20 cellular contexts compared by ENCODE assay signal in genomic region chr2:173684896-173685485, GRCh38.
"Had no signal": no experiment of that assay in that cellular context is flagged by ENCODE, and none has a peak within 500 bp of the region (broad histone marks: within the 10 kb centered on the region; RNA-seq: fewer than 3 reads in every experiment).

No MANE protein-coding gene starts in this region.

- H3K4me3 Mint-ChIP-seq: activated T-cell treated with anti-CD3 and anti-CD28 coated beads, Interleukin-2, amount 50 U/mL, for 72 hours; natural killer cell treated with Interleukin-12 subunit alpha and Interleukin-12 subunit beta and Interleukin-15 and Interleukin-18, amount 100 ng/mL, for 72 hours had no signal

- H3K9me3 Mint-ChIP-seq: activated naive CD4-positive, alpha-beta T cell treated with anti-CD3 and anti-CD28 coated beads, Interleukin-2, amount 50 U/mL, for 72 hours; activated T-cell treated with anti-CD3 and anti-CD28 coated beads, Interleukin-2, amount 50 U/mL, for 72 hours; natural killer cell treated with Interleukin-12 subunit alpha and Interleukin-12 subunit beta and Interleukin-15 and Interleukin-18, amount 100 ng/mL, for 72 hours had no signal

- FAIRE-seq: frontal cortex had no signal

- H3K27ac Mint-ChIP-seq: activated naive CD4-positive, alpha-beta T cell treated with anti-CD3 and anti-CD28 coated beads, Interleukin-2, amount 50 U/mL, for 72 hours; activated T-cell treated with anti-CD3 and anti-CD28 coated beads, Interleukin-2, amount 50 U/mL, for 72 hours; natural killer cell treated with Interleukin-12 subunit alpha and Interleukin-12 subunit beta and Interleukin-15 and Interleukin-18, amount 100 ng/mL, for 72 hours had no signal

- DNase-seq: activated CD4-positive, alpha-beta T cell treated with anti-CD3 and anti-CD28 coated beads for 4 hours; activated CD4-positive, alpha-beta T cell treated with anti-CD3 and anti-CD28 coated beads, Interleukin-2, amount 50 U/mL, for 4 hours; activated naive CD4-positive, alpha-beta T cell; activated T-cell treated with anti-CD3 and anti-CD28 coated beads for 4 hours; activated T-cell treated with anti-CD3 and anti-CD28 coated beads, Interleukin-2, amount 50 U/mL, for 72 hours; anterior cingulate cortex; dorsolateral prefrontal cortex; effector memory CD4-positive, alpha-beta T cell; islet precursor cell; left ventricle myocardium inferior; mucosa of descending colon; ovary; stimulated activated CD4-positive, alpha-beta T cell treated with anti-CD3 and anti-CD28 coated beads, Interleukin-15, amount 100 ng/mL, for 24 hours; stimulated activated CD4-positive, alpha-beta T cell treated with anti-CD3 and anti-CD28 coated beads, Interleukin-2, amount 100 ng/mL, for 24 hours; stimulated activated naive CD4-positive, alpha-beta T cell; tibial artery; upper lobe of right lung had no signal

- H3K36me3 Mint-ChIP-seq: activated naive CD4-positive, alpha-beta T cell treated with anti-CD3 and anti-CD28 coated beads, Interleukin-2, amount 50 U/mL, for 72 hours; natural killer cell treated with Interleukin-12 subunit alpha and Interleukin-12 subunit beta and Interleukin-15 and Interleukin-18, amount 100 ng/mL, for 72 hours had no signal
